29 cellular contexts compared by ENCODE assay signal in the genomic region with DNA sequence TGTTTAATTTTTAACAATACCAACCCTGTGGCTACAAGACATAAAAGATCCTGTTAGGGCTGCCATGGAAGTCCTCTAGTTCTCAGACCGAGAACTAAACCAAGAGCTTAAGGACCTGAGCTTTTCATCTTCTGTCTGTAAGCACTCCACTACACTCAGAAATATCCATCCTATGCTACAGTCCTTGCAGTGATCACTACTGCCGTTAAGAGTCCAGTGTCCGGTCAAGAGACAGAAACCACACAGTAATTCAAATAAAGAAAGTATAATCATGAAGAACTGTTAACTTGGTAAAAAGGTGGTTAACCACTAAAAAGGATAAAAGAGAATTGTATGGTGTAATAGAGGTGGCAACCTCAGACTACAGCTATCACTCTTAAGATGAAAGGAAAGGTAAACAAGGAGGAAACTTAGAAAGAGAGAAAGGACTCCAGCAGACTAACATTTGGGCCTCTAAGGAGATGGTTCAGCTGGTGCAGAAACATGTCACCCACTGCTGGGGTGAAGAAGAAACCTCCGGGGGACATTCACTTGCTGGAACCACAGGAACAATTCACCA. TPM values are rescaled to one million over a fixed set of nuclear protein-coding genes. Genes with fewer than 3 reads are reported as not detected.
DNase-seq lines count a peak whose midpoint lies in the region; ATAC-seq and TF ChIP-seq lines count a peak whose summit lies in the region.
"Had no signal": no experiment of that assay in that cellular context is flagged by ENCODE, and none has a peak within 500 bp of the region (broad histone marks: within the 10 kb centered on the region; RNA-seq: fewer than 3 reads in every experiment).

No MANE protein-coding gene starts in this region.

- DNase-seq in activated CD4-positive, CD25-positive, alpha-beta regulatory T cell (lab: John Stamatoyannopoulos, UW) = no peak
- DNase-seq in DND-41 = no peak
- DNase-seq in activated CD8-positive, alpha-beta T cell treated with anti-CD3 and anti-CD28 coated beads for 36 hours = peak; percentile 14
- DNase-seq in naive thymus-derived CD4-positive, alpha-beta T cell = peak in 2 of 9 donors; percentile 12 to 15
- DNase-seq in retina = no peak
- DNase-seq in Right ventricle myocardium inferior (ENCODE audit: missing footprints) = no peak
- DNase-seq in DMS53 treated with DMSO at 0.1 percent for 48 hours (lab: John Stamatoyannopoulos, UW; ENCODE audit: unreplicated experiment) = no peak
- DNase-seq: activated CD4-positive, alpha-beta T cell treated with anti-CD3 and anti-CD28 coated beads, Interleukin-2, amount 50 U/mL, for 4 hours; activated naive CD4-positive, alpha-beta T cell treated with Interleukin-2 at 50 U/mL for 16 hours; anterior cingulate cortex; colonic mucosa; effector CD8-positive, alpha-beta T cell; HCEC 1CT; left ventricle myocardium superior; naive B cell; NCI-H1436 treated with DMSO at 0.1 percent for 48 hours; NCI-H2107; NCI-H446; NCI-H774; stomach; thyroid gland had no signal

- H2AFZ ChIP-seq in DND-41 (ENCODE audit: low read depth, low read length) = no peak overlapping the region

- no peaks in the 10 kb centered on the region for H3K79me2 ChIP-seq in DND-41 (ENCODE audit: insufficient read depth, low read length)

- no peak for TF ChIP-seq CTCF in DND-41 (IDR thresholded peaks at IDR 0.05; ENCODE audit: borderline replicate concordance, extremely low read depth, low read length, poor library complexity, severe bottlenecking)
- no peak for TF ChIP-seq CTCF in activated CD8-positive, alpha-beta T cell treated with anti-CD3 and anti-CD28 coated beads for 36 hours (IDR thresholded peaks at IDR 0.05)

- H3K4me1 ChIP-seq in DND-41 (ENCODE audit: insufficient read depth, low read length) = peaks cover 5% of the 10 kb centered on the region
- peaks cover 9 to 12% of the 10 kb centered on the region in 2 donors for H3K4me1 ChIP-seq in naive thymus-derived CD4-positive, alpha-beta T cell (ENCODE audit: control insufficient read depth in 2 of 2, insufficient read depth in 2 of 2, low read length in 2 of 2)
- H3K4me1 ChIP-seq: colonic mucosa, vagina had no signal

- intact Hi-C loops in activated CD8-positive, alpha-beta T cell treated with anti-CD3 and anti-CD28 coated beads for 36 hours (cut with micrococcal nuclease) = no loop called here
- intact Hi-C loops in naive thymus-derived CD4-positive, alpha-beta T cell (cut with micrococcal nuclease) = no loop called here
- intact Hi-C loops in Right ventricle myocardium inferior (cut with DNase I) = no loop called here

- H3K27me3 Mint-ChIP-seq in activated CD8-positive, alpha-beta T cell treated with anti-CD3 and anti-CD28 coated beads for 36 hours = no peaks in the 10 kb centered on the region
- no peaks in the 10 kb centered on the region for H3K27me3 Mint-ChIP-seq in naive thymus-derived CD4-positive, alpha-beta T cell
- H3K27me3 Mint-ChIP-seq: naive B cell had no signal

- H3K9me3 Mint-ChIP-seq in activated CD8-positive, alpha-beta T cell treated with anti-CD3 and anti-CD28 coated beads for 36 hours = no peaks in the 10 kb centered on the region
- peaks cover 0 to 6% (median 0%) of the 10 kb centered on the region in 11 donors for H3K9me3 Mint-ChIP-seq in naive thymus-derived CD4-positive, alpha-beta T cell

- no peaks in the 10 kb centered on the region for H3K27me3 ChIP-seq in DND-41 (ENCODE audit: insufficient read depth, low read length, poor library complexity)
- no peaks in the 10 kb centered on the region for H3K27me3 ChIP-seq in naive thymus-derived CD4-positive, alpha-beta T cell (ENCODE audit: control insufficient read depth in 2 of 2, insufficient read depth in 2 of 2, low read length in 2 of 2)
- H3K27me3 ChIP-seq: colonic mucosa, stomach, thyroid gland, vagina had no signal

- CTCF ChIA-PET in activated CD8-positive, alpha-beta T cell treated with anti-CD3 and anti-CD28 coated beads for 36 hours (lab: Charles Lee) = interaction anchor here (0.9 to 1.2 kb wide), 2 partner anchors 9 to 24 kb away, joined by 3 to 4 read pairs; no protein-coding TSS in a partner anchor
- CTCF ChIA-PET in naive thymus-derived CD4-positive, alpha-beta T cell (lab: Charles Lee) = no interaction called here

- H3K4me3 Mint-ChIP-seq in activated CD8-positive, alpha-beta T cell treated with anti-CD3 and anti-CD28 coated beads for 36 hours = no peak overlapping the region
- peak overlapping the region in 2 of 10 donors; percentile 12 to 44 for H3K4me3 Mint-ChIP-seq in naive thymus-derived CD4-positive, alpha-beta T cell
- H3K4me3 Mint-ChIP-seq: mesothelial cell of epicardium, naive B cell had no signal

- no peak overlapping the region for H3K9ac ChIP-seq in DND-41 (ENCODE audit: low read depth, low read length)

- H3K36me3 ChIP-seq in DND-41 (ENCODE audit: insufficient read depth, low read length) = peaks cover 3% of the 10 kb centered on the region; the same call in 1 of the 2 replicates
- H3K36me3 ChIP-seq in naive thymus-derived CD4-positive, alpha-beta T cell (ENCODE audit: control insufficient read depth in 2 of 3, insufficient read depth in 3 of 3, low read length in 3 of 3) = peaks cover 0 to 8% (median 0%) of the 10 kb centered on the region in 3 experiments
- H3K36me3 ChIP-seq: colonic mucosa, thyroid gland had no signal

- peaks cover 28% of the 10 kb centered on the region for H3K36me3 Mint-ChIP-seq in activated CD8-positive, alpha-beta T cell treated with anti-CD3 and anti-CD28 coated beads for 36 hours (ENCODE audit: low read depth)
- H3K36me3 Mint-ChIP-seq in naive thymus-derived CD4-positive, alpha-beta T cell = peaks cover 4 to 72% (median 54%) of the 10 kb centered on the region in 5 donors

- H3K4me2 ChIP-seq in DND-41 (ENCODE audit: insufficient read depth, low read length) = no peak overlapping the region

- no peaks in the 10 kb centered on the region for H4K20me1 ChIP-seq in DND-41 (ENCODE audit: insufficient read depth, low read length)

- no peak overlapping the region for H3K4me3 ChIP-seq in DND-41 (ENCODE audit: low read depth in 1 of 2, low read length in 2 of 2)
- no peak overlapping the region for H3K4me3 ChIP-seq in naive thymus-derived CD4-positive, alpha-beta T cell (ENCODE audit: low read length)
- H3K4me3 ChIP-seq: colonic mucosa, SK-N-MC, stomach, thyroid gland, vagina had no signal

- peak overlapping the region; percentile 49 for H3K27ac Mint-ChIP-seq in activated CD8-positive, alpha-beta T cell treated with anti-CD3 and anti-CD28 coated beads for 36 hours
- H3K27ac Mint-ChIP-seq in naive thymus-derived CD4-positive, alpha-beta T cell = peak overlapping the region in 4 of 9 donors; percentile 32 to 86 (median 46)
- H3K27ac Mint-ChIP-seq: mesothelial cell of epicardium, naive B cell had no signal

- POLR2A ChIA-PET in activated CD8-positive, alpha-beta T cell treated with anti-CD3 and anti-CD28 coated beads for 36 hours (lab: Charles Lee) = interaction anchor here (0.9 kb wide), 1 partner anchor 20 kb away, joined by 3 read pairs; no protein-coding TSS in a partner anchor
- POLR2A ChIA-PET in naive thymus-derived CD4-positive, alpha-beta T cell (lab: Charles Lee) = no interaction called here

- H3K4me1 Mint-ChIP-seq in activated CD8-positive, alpha-beta T cell treated with anti-CD3 and anti-CD28 coated beads for 36 hours (ENCODE audit: low read depth) = peaks cover 32% of the 10 kb centered on the region
- H3K4me1 Mint-ChIP-seq in naive thymus-derived CD4-positive, alpha-beta T cell = peaks cover 23 to 43% (median 31%) of the 10 kb centered on the region in 7 donors
- H3K4me1 Mint-ChIP-seq: mesothelial cell of epicardium had no signal

- ATAC-seq in activated CD4-positive, CD25-positive, alpha-beta regulatory T cell treated with anti-CD3 and anti-CD28 coated beads, Interleukin-2, amount 50 U/mL, for 24 hours = peak; percentile 53 to 56
- peak; percentile 72; the same call in 2 of the 3 replicates for ATAC-seq in DND-41 (ENCODE audit: insufficient read depth, low read depth)
- peak; percentile 76 for ATAC-seq in activated CD8-positive, alpha-beta T cell treated with anti-CD3 and anti-CD28 coated beads for 36 hours
- peak; percentile 46 for ATAC-seq in naive thymus-derived CD4-positive, alpha-beta T cell
- no peak for ATAC-seq in Right ventricle myocardium inferior
- ATAC-seq: left ventricle myocardium superior had no signal

- H3K27ac ChIP-seq in DND-41 (ENCODE audit: low read length) = no peak overlapping the region
- H3K27ac ChIP-seq in naive thymus-derived CD4-positive, alpha-beta T cell (ENCODE audit: low read depth, low read length) = no peak overlapping the region
- H3K27ac ChIP-seq: 22Rv1, colonic mucosa, HL-60, RWPE1, SK-N-MC, stomach, vagina, VCaP had no signal

- H3K9me3 ChIP-seq in DND-41 (ENCODE audit: insufficient read depth, low read length, severe bottlenecking) = no peaks in the 10 kb centered on the region
- no peaks in the 10 kb centered on the region for H3K9me3 ChIP-seq in naive thymus-derived CD4-positive, alpha-beta T cell (ENCODE audit: control insufficient read depth in 2 of 3, low read length in 3 of 3)
- H3K9me3 ChIP-seq: colonic mucosa, stomach, thyroid gland, vagina had no signal

RNA-seq across cellular contexts. Expression of a gene that starts 22.1 kb away (rescaled TPM):
- 100 to 1,000 TPM; 165 to 169 TPM for total RNA-seq in activated CD8-positive, alpha-beta T cell treated with anti-CD3 and anti-CD28 coated beads for 36 hours
- 100 to 1,000 TPM in 2 of 5 experiments, 10 to 100 TPM in 3; 84.8 to 117 (median 95.0) TPM for total RNA-seq in naive thymus-derived CD4-positive, alpha-beta T cell
- 100 to 1,000 TPM; 148 to 150 TPM for polyA plus RNA-seq in naive thymus-derived CD4-positive, alpha-beta T cell
- total RNA-seq in Right ventricle myocardium inferior = 518 TPM
